11 cellular contexts compared by ENCODE assay signal in the genomic region with DNA sequence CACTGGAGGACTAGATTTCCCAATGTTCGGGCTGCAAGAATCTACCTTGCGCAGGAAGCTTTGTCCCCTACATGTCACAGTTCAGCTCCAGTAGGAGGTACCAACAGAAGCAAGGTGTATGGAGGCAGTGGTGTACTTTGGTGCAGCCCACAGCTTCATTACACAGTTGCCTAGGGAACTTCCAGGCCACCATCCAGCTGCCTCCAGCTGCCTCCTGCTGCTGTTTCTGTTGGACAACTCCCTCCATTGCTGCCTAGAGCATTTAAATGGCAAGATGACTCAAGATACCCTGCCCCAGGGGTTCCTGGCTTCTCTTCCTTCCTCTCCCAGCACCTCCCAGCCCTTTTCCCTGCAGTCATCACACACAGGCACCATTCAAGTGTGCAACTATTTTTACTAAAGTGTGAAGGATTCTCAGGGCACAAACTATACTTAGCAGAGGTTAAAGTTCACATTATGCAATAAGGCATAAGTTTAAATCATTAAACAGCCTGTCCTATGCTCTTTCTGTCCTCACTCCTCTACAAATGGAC. TPM values are rescaled to one million over a fixed set of nuclear protein-coding genes. Genes with fewer than 3 reads are reported as not detected.
A peak's percentile ranks its signal among the peaks of the same experiment; 100 is the strongest.
DNase-seq lines count a peak whose midpoint lies in the region; ATAC-seq, FAIRE-seq and TF ChIP-seq lines count a peak whose summit lies in the region.
"Had no signal": no experiment of that assay in that cellular context is flagged by ENCODE, and none has a peak within 500 bp of the region (broad histone marks: within the 10 kb centered on the region; RNA-seq: fewer than 3 reads in every experiment).

No MANE protein-coding gene starts in this region.

- H3K27me3 ChIP-seq in brain microvascular endothelial cell (replicated peaks) (no peaks in the 10 kb centered on the region), upper lobe of right lung (no peaks in the 10 kb centered on the region)

- H3K4me1 ChIP-seq in kidney (ENCODE audit: control insufficient read depth in 1 of 2, insufficient read depth in 1 of 2, low read depth in 1 of 2, low read length in 2 of 2), result peaks cover 21 to 46% of the 10 kb centered on the region in 2 donors
- H3K4me1 ChIP-seq in upper lobe of right lung, result peaks cover 5% of the 10 kb centered on the region

- H3K36me3 ChIP-seq in brain microvascular endothelial cell (replicated peaks) (no peaks in the 10 kb centered on the region), kidney (ENCODE audit: control insufficient read depth in 1 of 2, insufficient read depth in 2 of 2, low read length in 2 of 2) (no peaks in the 10 kb centered on the region), upper lobe of right lung (no peaks in the 10 kb centered on the region)

- DNase-seq in NCI-H748 (lab: John Stamatoyannopoulos, UW; ENCODE audit: unreplicated experiment), result peak; percentile 30
- no peak for DNase-seq in NCI-H748 treated with DMSO at 0.1 percent for 48 hours (lab: John Stamatoyannopoulos, UW)
- peak; percentile 29 for DNase-seq in brain microvascular endothelial cell
- peak; percentile 76 for DNase-seq in kidney
- DNase-seq in upper lobe of right lung, result peak; percentile 67
- no peak for DNase-seq in iPS-NIHi7 (ENCODE audit: extremely low spot score)
- DNase-seq in hepatic stellate cell (ENCODE audit: low spot score), result no peak
- DNase-seq: KG1 had no signal

- in situ Hi-C loops in brain microvascular endothelial cell (cut with HindIII; ENCODE audit: low pct_ligation_motif_present, low sequenced_read_pairs), result no loop called here

- peak; percentile 81 for ATAC-seq in upper lobe of right lung
- ATAC-seq in GM18909 (IDR thresholded peaks at IDR 0.05; ENCODE audit: poor library complexity, unreplicated experiment), result no peak
- ATAC-seq: activated CD4-positive, CD25-positive, alpha-beta regulatory T cell treated with anti-CD3 and anti-CD28 coated beads, Interleukin-2, amount 50 U/mL, for 24 hours; Panc1 had no signal

- TF ChIP-seq CTCF in brain microvascular endothelial cell (IDR thresholded peaks at IDR 0.05; ENCODE audit: low read depth, low read length, missing control alignments), result no peak
- TF ChIP-seq CTCF in kidney (IDR thresholded peaks at IDR 0.05; ENCODE audit: borderline replicate concordance, extremely low read depth, insufficient read depth), result no peak
- TF ChIP-seq CTCF in upper lobe of right lung (IDR thresholded peaks at IDR 0.05), result no peak

- H3K9me3 ChIP-seq in kidney (ENCODE audit: control insufficient read depth in 1 of 2, low read length in 2 of 2) (no peaks in the 10 kb centered on the region), upper lobe of right lung (no peaks in the 10 kb centered on the region)

- H3K9ac ChIP-seq in kidney (ENCODE audit: low read length in 2 of 2), result no peak overlapping the region

- no peak for FAIRE-seq in kidney (lab: Jason Lieb, UNC)

- intact Hi-C loops in kidney (cut with DNase I), result no loop called here
- intact Hi-C loops in upper lobe of right lung (cut with DNase I), result no loop called here

- H3K4me3 ChIP-seq in brain microvascular endothelial cell (ENCODE audit: low read depth, low read length) (no peak overlapping the region), kidney (ENCODE audit: low read length in 2 of 2) (no peak overlapping the region), upper lobe of right lung (no peak overlapping the region)

- H3K27ac ChIP-seq in brain microvascular endothelial cell (no peak overlapping the region), kidney (ENCODE audit: low read depth in 2 of 2, low read length in 2 of 2) (peak overlapping the region; percentile 47 to 65), upper lobe of right lung (no peak overlapping the region)

RNA-seq across cellular contexts. Expression of gene ATP1A1, which starts 39.0 kb away (rescaled TPM):
- 2,241 TPM for total RNA-seq in kidney
- polyA plus RNA-seq in kidney (ENCODE audit: insufficient read depth, low read depth, low replicate concordance), result 1,218 TPM
- total RNA-seq in upper lobe of right lung, result 628 TPM

Comparison
In these comparisons a context has a peak if more than half of its experiments do, and no peak if none do; other contexts are left out.
1. DNase-seq: peak in NCI-H748 (single experiment), brain microvascular endothelial cell (single experiment), kidney (single experiment) and upper lobe of right lung (single experiment); none in NCI-H748 treated with DMSO at 0.1 percent for 48 hours (single experiment), iPS-NIHi7 (single experiment) and hepatic stellate cell (single experiment).
2. H3K27ac ChIP-seq: peak in kidney (2 of 2); none in brain microvascular endothelial cell (single experiment) and upper lobe of right lung (single experiment).